ENCODE assay signal across 30 cellular contexts in genomic region chr5:41213340-41213739, GRCh38. TPM values are rescaled to one million over a fixed set of nuclear protein-coding genes. Genes with fewer than 3 reads are reported as not detected.
DNase-seq lines count a peak whose midpoint lies in the region; ATAC-seq and TF ChIP-seq lines count a peak whose summit lies in the region.
"Had no signal": no experiment of that assay in that cellular context is flagged by ENCODE, and none has a peak within 500 bp of the region (broad histone marks: within the 10 kb centered on the region; RNA-seq: fewer than 3 reads in every experiment).

TSS of gene C6 (minus strand) at chr5:41213532. CDS start at chr5:41203230, 10,302 bp downstream.

- no peaks in the 10 kb centered on the region for H3K4me1 Mint-ChIP-seq in activated T-cell treated with anti-CD3 and anti-CD28 coated beads, Interleukin-2, amount 50 U/mL, for 72 hours (ENCODE audit: low read depth)
- H3K4me1 Mint-ChIP-seq: activated naive CD4-positive, alpha-beta T cell treated with anti-CD3 and anti-CD28 coated beads, Interleukin-2, amount 50 U/mL, for 24 hours; stimulated activated naive CD8-positive, alpha-beta T cell treated with anti-CD3 and anti-CD28 coated beads, Interleukin-15, amount 100 ng/mL, for 72 hours; T-cell had no signal

- TF ChIP-seq EP300 in esophagus muscularis mucosa (IDR thresholded peaks at IDR 0.05): no peak

- H3K4me3 Mint-ChIP-seq in activated T-cell treated with anti-CD3 and anti-CD28 coated beads, Interleukin-2, amount 50 U/mL, for 72 hours: no peak within 1 kb of the TSS
- H3K4me3 Mint-ChIP-seq: activated CD8-positive, alpha-beta T cell treated with anti-CD3 and anti-CD28 coated beads, Interleukin-2, amount 10 ng/mL, durations not matched to agents 7 days and 5 days; activated naive CD4-positive, alpha-beta T cell treated with anti-CD3 and anti-CD28 coated beads, Interleukin-2, amount 50 U/mL, for 24 hours; CD4-positive, alpha-beta T cell; natural killer cell treated with Interleukin-12 subunit alpha and Interleukin-12 subunit beta and Interleukin-15 and Interleukin-18, amount 100 ng/mL, for 72 hours; stimulated activated naive CD8-positive, alpha-beta T cell treated with anti-CD3 and anti-CD28 coated beads, Interleukin-15, amount 100 ng/mL, for 72 hours; T-cell had no signal

- ATAC-seq in activated T-cell treated with anti-CD3 and anti-CD28 coated beads, Interleukin-2, amount 50 U/mL, for 72 hours (replicated peaks in 1 of 2): no peak
- no peak for ATAC-seq in HG02852 (IDR thresholded peaks at IDR 0.05; ENCODE audit: unreplicated experiment)
- ATAC-seq: activated CD8-positive, alpha-beta T cell treated with anti-CD3 and anti-CD28 coated beads, Interleukin-2, amount 10 ng/mL, durations not matched to agents 7 days and 5 days; natural killer cell treated with Interleukin-12 subunit alpha and Interleukin-12 subunit beta and Interleukin-15 and Interleukin-18, amount 100 ng/mL, for 72 hours; stimulated activated naive CD8-positive, alpha-beta T cell treated with anti-CD3 and anti-CD28 coated beads, Interleukin-15, amount 100 ng/mL, for 72 hours; T-cell had no signal

- no peak for DNase-seq in adipocyte (ENCODE audit: low read depth)
- no peak for DNase-seq in cardiac septum (ENCODE audit: low spot score)
- peak; percentile 29 for DNase-seq in left kidney (ENCODE audit: low read depth, low spot score)
- peak; percentile 26 for DNase-seq in renal cortical epithelial cell (ENCODE audit: low read depth)
- no peak for DNase-seq in activated T-cell treated with anti-CD3 and anti-CD28 coated beads, Interleukin-2, amount 50 U/mL, for 72 hours
- no peak for DNase-seq in esophagus muscularis mucosa (ENCODE audit: extremely low spot score)
- DNase-seq in retina: no peak
- DNase-seq: activated CD4-positive, alpha-beta T cell treated with anti-CD3 and anti-CD28 coated beads for 4 hours; activated CD8-positive, alpha-beta T cell treated with anti-CD3 and anti-CD28 coated beads, Interleukin-2, amount 10 ng/mL, durations not matched to agents 7 days and 5 days; anterior cingulate cortex; CD4-positive, alpha-beta T cell; colonic mucosa; effector CD8-positive, alpha-beta T cell; erythroblast; glutamatergic neuron; islet precursor cell; NCI-H446; NCI-H82; stimulated activated naive CD8-positive, alpha-beta T cell treated with anti-CD3 and anti-CD28 coated beads, Interleukin-15, amount 100 ng/mL, for 72 hours; T-cell; WERI-Rb-1 had no signal

- H3K36me3 ChIP-seq in adipocyte (ENCODE audit: control insufficient read depth, insufficient read depth, low read length, severe bottlenecking) (no peaks in the 10 kb centered on the region), esophagus muscularis mucosa (no peaks in the 10 kb centered on the region)
- H3K36me3 ChIP-seq: colonic mucosa, HAP-1, vagina, WERI-Rb-1 had no signal

- no peak within 1 kb of the TSS for H3K27ac ChIP-seq in esophagus muscularis mucosa (replicated peaks in 1 of 4)
- H3K27ac ChIP-seq: colonic mucosa, vagina, WERI-Rb-1 had no signal

- WGBS in esophagus muscularis mucosa: 53% methylated on average over 1 of the region's 1 CpG

- TF ChIP-seq CTCF in esophagus muscularis mucosa (IDR thresholded peaks at IDR 0.05): no peak

- intact Hi-C loops in cardiac septum (cut with DNase I): no loop called here
- intact Hi-C loops in esophagus muscularis mucosa (cut with DNase I): no loop called here

- TF ChIP-seq POLR2A in esophagus muscularis mucosa (IDR thresholded peaks at IDR 0.05; ENCODE audit: low read depth): no peak

- H3K9me3 ChIP-seq in adipocyte (ENCODE audit: control insufficient read depth, low read length) (no peaks in the 10 kb centered on the region), esophagus muscularis mucosa (peaks cover 0 to 6% (median 0%) of the 10 kb centered on the region in 4 donors)
- H3K9me3 ChIP-seq: colonic mucosa, HAP-1, vagina had no signal

- H3K27ac Mint-ChIP-seq in activated T-cell treated with anti-CD3 and anti-CD28 coated beads, Interleukin-2, amount 50 U/mL, for 72 hours: no peak within 1 kb of the TSS
- H3K27ac Mint-ChIP-seq: activated CD8-positive, alpha-beta T cell treated with anti-CD3 and anti-CD28 coated beads, Interleukin-2, amount 10 ng/mL, durations not matched to agents 7 days and 5 days; activated naive CD4-positive, alpha-beta T cell treated with anti-CD3 and anti-CD28 coated beads, Interleukin-2, amount 50 U/mL, for 24 hours; CD4-positive, alpha-beta T cell; natural killer cell treated with Interleukin-12 subunit alpha and Interleukin-12 subunit beta and Interleukin-15 and Interleukin-18, amount 100 ng/mL, for 72 hours; stimulated activated naive CD8-positive, alpha-beta T cell treated with anti-CD3 and anti-CD28 coated beads, Interleukin-15, amount 100 ng/mL, for 72 hours; T-cell had no signal

- peaks cover 6% of the 10 kb centered on the region for H3K4me1 ChIP-seq in adipocyte (ENCODE audit: control insufficient read depth, insufficient read depth, low read length)
- H3K4me1 ChIP-seq in esophagus muscularis mucosa: peaks cover 0 to under 1% (median under 1%) of the 10 kb centered on the region in 4 donors
- H3K4me1 ChIP-seq: colonic mucosa, HAP-1 had no signal

- H3K27me3 Mint-ChIP-seq in activated T-cell treated with anti-CD3 and anti-CD28 coated beads, Interleukin-2, amount 50 U/mL, for 72 hours (ENCODE audit: low read depth): no peaks in the 10 kb centered on the region
- H3K27me3 Mint-ChIP-seq: activated naive CD4-positive, alpha-beta T cell treated with anti-CD3 and anti-CD28 coated beads, Interleukin-2, amount 50 U/mL, for 24 hours; CD4-positive, alpha-beta T cell; natural killer cell treated with Interleukin-12 subunit alpha and Interleukin-12 subunit beta and Interleukin-15 and Interleukin-18, amount 100 ng/mL, for 72 hours; stimulated activated naive CD8-positive, alpha-beta T cell treated with anti-CD3 and anti-CD28 coated beads, Interleukin-15, amount 100 ng/mL, for 72 hours; T-cell had no signal

- H3K9ac ChIP-seq in adipocyte (ENCODE audit: low read length): peak within 1 kb of the TSS; percentile 28

- H3K27me3 ChIP-seq in adipocyte (replicated peaks; ENCODE audit: control insufficient read depth, insufficient read depth, low read length) (no peaks in the 10 kb centered on the region), esophagus muscularis mucosa (no peaks in the 10 kb centered on the region)
- H3K27me3 ChIP-seq: colonic mucosa, vagina had no signal

- H3K4me3 ChIP-seq in adipocyte (ENCODE audit: low read length): peak within 1 kb of the TSS; percentile 54
- no peak within 1 kb of the TSS for H3K4me3 ChIP-seq in esophagus muscularis mucosa
- H3K4me3 ChIP-seq: colonic mucosa, HAP-1, vagina had no signal

- no peaks in the 10 kb centered on the region for H3K36me3 Mint-ChIP-seq in activated T-cell treated with anti-CD3 and anti-CD28 coated beads, Interleukin-2, amount 50 U/mL, for 72 hours (ENCODE audit: insufficient read depth in 2 of 2)
- H3K36me3 Mint-ChIP-seq: activated naive CD4-positive, alpha-beta T cell treated with anti-CD3 and anti-CD28 coated beads, Interleukin-2, amount 50 U/mL, for 24 hours; natural killer cell treated with Interleukin-12 subunit alpha and Interleukin-12 subunit beta and Interleukin-15 and Interleukin-18, amount 100 ng/mL, for 72 hours; T-cell had no signal

- peaks cover 2 to 9% of the 10 kb centered on the region in 2 donors for H3K9me3 Mint-ChIP-seq in activated T-cell treated with anti-CD3 and anti-CD28 coated beads, Interleukin-2, amount 50 U/mL, for 72 hours
- H3K9me3 Mint-ChIP-seq: activated naive CD4-positive, alpha-beta T cell treated with anti-CD3 and anti-CD28 coated beads, Interleukin-2, amount 50 U/mL, for 24 hours; stimulated activated naive CD8-positive, alpha-beta T cell treated with anti-CD3 and anti-CD28 coated beads, Interleukin-15, amount 100 ng/mL, for 72 hours had no signal

RNA-seq across cellular contexts. Expression of gene C6, which starts in this region (rescaled TPM):
- total RNA-seq in cardiac septum (25.8 TPM), renal cortical epithelial cell (0.05 TPM in 1 of 2 replicates, not detected in the other), esophagus muscularis mucosa (1 to 10 TPM; 1.7 to 6.3 (median 3.1) TPM)
- not detected for total RNA-seq in activated T-cell treated with anti-CD3 and anti-CD28 coated beads, Interleukin-2, amount 50 U/mL, for 72 hours
- total RNA-seq: activated CD8-positive, alpha-beta T cell treated with anti-CD3 and anti-CD28 coated beads, Interleukin-2, amount 10 ng/mL, durations not matched to agents 7 days and 5 days; CD4-positive, alpha-beta T cell; fibroblast of villous mesenchyme; lung microvascular endothelial cell; mononuclear cell; natural killer cell treated with Interleukin-12 subunit alpha and Interleukin-12 subunit beta and Interleukin-15 and Interleukin-18, amount 100 ng/mL, for 72 hours; SK-MEL-5 had no signal

Comparison
In these comparisons a context has a peak if more than half of its experiments do, and no peak if none do; other contexts are left out.
1. Peak in DNase-seq in renal cortical epithelial cell; RNA of the gene not detected or under 1 TPM.